ENCODE assay signal across 8 cellular contexts in the genomic region with DNA sequence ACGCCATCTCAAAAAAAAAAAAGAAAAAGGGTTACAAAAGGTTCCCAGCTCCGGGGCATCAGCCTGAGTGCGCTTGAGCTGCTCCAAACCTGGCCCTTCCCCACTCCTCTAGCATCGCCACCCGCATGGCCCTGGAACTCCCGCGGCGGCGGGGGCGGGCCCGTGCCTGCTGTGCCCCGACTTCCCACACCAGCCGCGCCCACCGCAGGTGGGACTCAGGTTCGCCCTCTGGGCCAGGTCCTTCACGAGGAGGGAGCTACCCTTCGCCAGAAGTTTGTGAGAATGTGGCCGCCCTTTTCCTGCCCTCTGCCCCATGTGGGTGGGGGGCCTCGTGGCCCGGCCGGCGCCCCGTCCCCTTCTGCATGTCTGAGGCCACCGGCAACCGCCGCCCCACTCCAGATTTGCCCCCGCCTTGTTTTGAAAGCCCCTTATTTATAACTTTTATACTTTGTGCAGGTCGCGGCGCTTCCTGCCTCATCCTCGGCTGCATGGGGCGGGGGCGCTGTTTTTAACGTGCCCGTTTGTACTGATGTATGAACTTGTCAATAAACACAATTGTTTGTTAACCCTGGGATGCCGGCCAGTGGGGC. TPM values are rescaled to one million over a fixed set of nuclear protein-coding genes. Genes with fewer than 3 reads are reported as not detected.
DNase-seq lines count a peak whose midpoint lies in the region; ATAC-seq, FAIRE-seq and TF ChIP-seq lines count a peak whose summit lies in the region.
"Had no signal": no experiment of that assay in that cellular context is flagged by ENCODE, and none has a peak within 500 bp of the region (broad histone marks: within the 10 kb centered on the region; RNA-seq: fewer than 3 reads in every experiment).

No MANE protein-coding gene starts in this region.

- peak; percentile 20 for DNase-seq in NCI-H146 treated with DMSO at 0.1 percent for 48 hours (lab: John Stamatoyannopoulos, UW; ENCODE audit: unreplicated experiment)
- DNase-seq in K562 (ENCODE audit: extremely low read depth in 1 of 4, low spot score in 3 of 4): peak in 2 of 4 experiments; percentile 31 to 35
- DNase-seq in stimulated activated naive CD8-positive, alpha-beta T cell treated with anti-CD3 and anti-CD28 coated beads, Interleukin-15, Interleukin-2, amounts not matched to agents 100 U/mL and 50 U/mL, for 24 hours: peak; percentile 37
- DNase-seq in DMS79 treated with DMSO at 0.1 percent for 48 hours (lab: John Stamatoyannopoulos, UW): no peak

- H3K4me3 ChIP-seq in K562: peak overlapping the region; percentile 52

- H3K9me3 ChIP-seq in K562 (replicated peaks; ENCODE audit: control insufficient read depth, insufficient read depth, low read depth, low read length): no peaks in the 10 kb centered on the region

- in situ Hi-C loops in K562 (cut with MboI): no loop called here

- peak; percentile 5 for ATAC-seq in GM21515 (IDR thresholded peaks at IDR 0.05; ENCODE audit: unreplicated experiment)
- ATAC-seq in K562: peak; percentile 4
- no peak for ATAC-seq in stimulated activated naive CD8-positive, alpha-beta T cell treated with anti-CD3 and anti-CD28 coated beads, Interleukin-15, Interleukin-2, amounts not matched to agents 100 U/mL and 50 U/mL, for 24 hours
- ATAC-seq in HG02623 (IDR thresholded peaks at IDR 0.05; ENCODE audit: unreplicated experiment): no peak

- intact Hi-C loops in K562 (cut with micrococcal nuclease): no loop called here

- H2AFZ ChIP-seq in K562 (ENCODE audit: low read depth, low read length): peak overlapping the region; percentile 81

- CTCF ChIA-PET in K562 (lab: Yijun Ruan, JAX; ENCODE audit: low intra/inter-chr PET ratio): interaction anchor here (0.6 kb wide), 1 partner anchor 508 kb away, joined by 4 read pairs; no protein-coding TSS in a partner anchor

- TF ChIP-seq RAD21 in K562 (CRISPR knock-in tag; conservative IDR thresholded peaks at IDR 0.05 in 1 of 2, IDR thresholded peaks at IDR 0.05 in 1 of 2): no peak

- peak overlapping the region; percentile 78 for H3K4me2 ChIP-seq in K562 (ENCODE audit: insufficient read depth, low read length)

- no peaks in the 10 kb centered on the region for H3K9me1 ChIP-seq in K562 (ENCODE audit: control insufficient read depth, insufficient read depth, low read length)

- no peak for TF ChIP-seq POLR2A in K562 (conservative IDR thresholded peaks at IDR 0.05)

- peak overlapping the region in 1 of 2 experiments; percentile 76; a peak in 2 of 4 replicates for H3K9ac ChIP-seq in K562 (ENCODE audit: insufficient read depth in 1 of 2, low read depth in 2 of 2, low read length in 2 of 2)

- H3K27ac ChIP-seq in K562 (ENCODE audit: extremely low read depth, low read depth, low read length): no peak overlapping the region
- peak overlapping the region; percentile 52 for H3K27ac ChIP-seq in layer of hippocampus (ENCODE audit: low read depth, low read length)

- no peaks in the 10 kb centered on the region for H4K20me1 ChIP-seq in K562 (replicated peaks; ENCODE audit: control insufficient read depth, insufficient read depth, low read length)

- TF ChIP-seq EP300 in K562 (IDR thresholded peaks at IDR 0.05; ENCODE audit: low read length): no peak

- H3K4me1 ChIP-seq in K562 (replicated peaks in 1 of 2; ENCODE audit: control insufficient read depth in 2 of 2, insufficient read depth in 2 of 2, low read length in 2 of 2): peaks cover 6 to 23% of the 10 kb centered on the region in 2 experiments; a peak in 2 of 5 replicates

- peaks cover 9% of the 10 kb centered on the region; the same call in 2 of the 3 replicates for H3K79me2 ChIP-seq in K562 (ENCODE audit: control insufficient read depth, insufficient read depth, low read length)

- H3K36me3 ChIP-seq in K562 (ENCODE audit: control insufficient read depth, insufficient read depth, low read length): peaks cover 10% of the 10 kb centered on the region; the same call in 1 of the 3 replicates

- FAIRE-seq in K562 (lab: Jason Lieb, UNC): no peak
- FAIRE-seq: colon had no signal

- POLR2A ChIA-PET in K562 (lab: Yijun Ruan, JAX): interaction anchor here (0.7 kb wide), 1 partner anchor 154 kb away, joined by 3 read pairs; no protein-coding TSS in a partner anchor

- no TSS peak for BruUV-seq in K562 (replicated peaks; lab: Mats Ljungman, UMichigan)

- TF ChIP-seq CTCF in K562 (IDR thresholded peaks at IDR 0.05 in 2 of 3, conservative IDR thresholded peaks at IDR 0.05 in 1 of 3; ENCODE audit: insufficient read depth in 2 of 3, low read depth in 1 of 3, low read length in 3 of 3): peak in 1 of 3 experiments; percentile 8; a peak in 1 of 6 replicates

- H3K27me3 ChIP-seq in K562 (ENCODE audit: control insufficient read depth in 2 of 2, insufficient read depth in 2 of 2, low read length in 2 of 2) (no peaks in the 10 kb centered on the region), layer of hippocampus (ENCODE audit: control insufficient read depth, insufficient read depth, low read length) (no peaks in the 10 kb centered on the region)

- 20% methylated on average over 33 of the region's 37 CpGs for WGBS in K562 (ENCODE audit: insufficient coverage, low coverage, missing lambda C conversion rate)

RNA-seq across cellular contexts. Expression of a gene that starts 0.5 kb away (rescaled TPM):
- total RNA-seq in K562 (2011; cell fraction: chromatin; rRNA removed; ENCODE audit: low replicate concordance): 7.0 and 13.8 TPM in 2 replicates
- total RNA-seq in K562 (2011; cell fraction: nucleolus; rRNA removed): 7.2 and 8.5 TPM in 2 replicates
- total RNA-seq in K562 (2011; cell fraction: nucleoplasm; rRNA removed): 12.6 and 15.4 TPM in 2 replicates
- total RNA-seq in K562 (2014; rRNA removed) (6.1 and 11.3 TPM in 2 replicates), K562 (2014; rRNA removed; fragmentation: Illumina TruSeq; extraction: Trizol) (3.2 and 3.8 TPM in 2 replicates), K562 (2015; rRNA removed; fragmentation: Illumina TruSeq; extraction: Trizol) (4.3 and 5.3 TPM in 2 replicates), K562 (2021) (12.2 and 13.1 TPM in 2 replicates)
- polyA plus RNA-seq in K562 (2011; rRNA removed) (7.9 and 8.8 TPM in 2 replicates), K562 (2014; fragmentation: Illumina TruSeq; extraction: Trizol) (6.8 and 9.4 TPM in 2 replicates), K562 (2014; fragmentation: Nextera tagmentation; extraction: Ambion mirVana) (1 to 10 TPM; 1.2 to 2.9 TPM), K562 (2014; rRNA removed) (9.7 and 13.9 TPM in 2 replicates)
- 8.0 and 19.6 TPM in 2 replicates for polyA plus RNA-seq in K562 (2011; cell fraction: cytosol; rRNA removed)
- 18.0 and 36.7 TPM in 2 replicates for polyA plus RNA-seq in K562 (2011; cell fraction: nucleus; rRNA removed)
- polyA plus RNA-seq in K562 (2012): 7.7 and 16.3 TPM in 2 replicates
- polyA minus RNA-seq in K562 (2011; rRNA and poly(A)+ RNA removed): 0.60 and 3.0 TPM in 2 replicates
- polyA minus RNA-seq in K562 (2011; cell fraction: cytosol; rRNA and poly(A)+ RNA removed): 4.1 and 4.4 TPM in 2 replicates
- polyA minus RNA-seq in K562 (2011; cell fraction: nucleus; rRNA and poly(A)+ RNA removed): 4.0 and 4.7 TPM in 2 replicates

RNA-seq across cellular contexts. Expression of a gene that starts 11.3 kb away (rescaled TPM):
- 22.3 and 55.4 TPM in 2 replicates for total RNA-seq in K562 (2011; cell fraction: chromatin; rRNA removed; ENCODE audit: low replicate concordance)
- 26.3 and 28.8 TPM in 2 replicates for total RNA-seq in K562 (2011; cell fraction: nucleolus; rRNA removed)
- 13.2 and 21.9 TPM in 2 replicates for total RNA-seq in K562 (2011; cell fraction: nucleoplasm; rRNA removed)
- 3.9 TPM in 2 replicates for total RNA-seq in K562 (2014; rRNA removed)
- total RNA-seq in K562 (2014; rRNA removed; fragmentation: Illumina TruSeq; extraction: Trizol): 0.89 and 2.1 TPM in 2 replicates
- 1.3 and 1.4 TPM in 2 replicates for total RNA-seq in K562 (2015; rRNA removed; fragmentation: Illumina TruSeq; extraction: Trizol)
- 2.8 and 5.2 TPM in 2 replicates for total RNA-seq in K562 (2021)
- polyA plus RNA-seq in K562 (2011; rRNA removed): 4.3 and 7.0 TPM in 2 replicates
- polyA plus RNA-seq in K562 (2011; cell fraction: cytosol; rRNA removed): 3.1 and 4.8 TPM in 2 replicates
- 48.4 and 61.4 TPM in 2 replicates for polyA plus RNA-seq in K562 (2011; cell fraction: nucleus; rRNA removed)
- polyA plus RNA-seq in K562 (2012): 2.4 and 8.6 TPM in 2 replicates
- 2.7 and 2.8 TPM in 2 replicates for polyA plus RNA-seq in K562 (2014; fragmentation: Illumina TruSeq; extraction: Trizol)
- under 1 TPM; 0.07 to 0.25 TPM for polyA plus RNA-seq in K562 (2014; fragmentation: Nextera tagmentation; extraction: Ambion mirVana)
- polyA plus RNA-seq in K562 (2014; rRNA removed): 5.6 and 6.1 TPM in 2 replicates
- 0.74 and 1.2 TPM in 2 replicates for polyA minus RNA-seq in K562 (2011; rRNA and poly(A)+ RNA removed)
- polyA minus RNA-seq in K562 (2011; cell fraction: cytosol; rRNA and poly(A)+ RNA removed): 1.1 and 1.5 TPM in 2 replicates
- 6.6 and 6.7 TPM in 2 replicates for polyA minus RNA-seq in K562 (2011; cell fraction: nucleus; rRNA and poly(A)+ RNA removed)

RNA-seq across cellular contexts. Expression of a gene that starts 53.1 kb away (rescaled TPM):
- 65.0 and 134 TPM in 2 replicates for total RNA-seq in K562 (2011; cell fraction: chromatin; rRNA removed; ENCODE audit: low replicate concordance)
- 51.1 and 51.4 TPM in 2 replicates for total RNA-seq in K562 (2011; cell fraction: nucleolus; rRNA removed)
- 45.8 and 52.1 TPM in 2 replicates for total RNA-seq in K562 (2011; cell fraction: nucleoplasm; rRNA removed)
- 4.1 and 5.3 TPM in 2 replicates for total RNA-seq in K562 (2014; rRNA removed)
- total RNA-seq in K562 (2014; rRNA removed; fragmentation: Illumina TruSeq; extraction: Trizol): 4.5 and 4.6 TPM in 2 replicates
- total RNA-seq in K562 (2015; rRNA removed; fragmentation: Illumina TruSeq; extraction: Trizol): 5.7 and 5.8 TPM in 2 replicates
- 9.5 and 9.6 TPM in 2 replicates for total RNA-seq in K562 (2021)
- polyA plus RNA-seq in K562 (2011; rRNA removed): 3.4 and 4.4 TPM in 2 replicates
- 2.2 and 3.6 TPM in 2 replicates for polyA plus RNA-seq in K562 (2011; cell fraction: cytosol; rRNA removed)
- polyA plus RNA-seq in K562 (2011; cell fraction: nucleus; rRNA removed): 24.5 and 27.3 TPM in 2 replicates
- 5.8 and 7.2 TPM in 2 replicates for polyA plus RNA-seq in K562 (2012)
- polyA plus RNA-seq in K562 (2014; fragmentation: Illumina TruSeq; extraction: Trizol): 4.8 and 5.4 TPM in 2 replicates
- polyA plus RNA-seq in K562 (2014; fragmentation: Nextera tagmentation; extraction: Ambion mirVana): under 1 TPM; 0.15 to 0.28 TPM
- polyA plus RNA-seq in K562 (2014; rRNA removed): 5.2 and 7.1 TPM in 2 replicates
- 7.0 and 9.2 TPM in 2 replicates for polyA minus RNA-seq in K562 (2011; rRNA and poly(A)+ RNA removed)
- 2.7 and 5.9 TPM in 2 replicates for polyA minus RNA-seq in K562 (2011; cell fraction: cytosol; rRNA and poly(A)+ RNA removed)
- polyA minus RNA-seq in K562 (2011; cell fraction: nucleus; rRNA and poly(A)+ RNA removed): 22.8 and 29.4 TPM in 2 replicates

Comparison
In these comparisons a context has a peak if more than half of its experiments do, and no peak if none do; other contexts are left out.
1. ATAC-seq: peak in GM21515 (single experiment) and K562 (single experiment); none in stimulated activated naive CD8-positive, alpha-beta T cell treated with anti-CD3 and anti-CD28 coated beads, Interleukin-15, Interleukin-2, amounts not matched to agents 100 U/mL and 50 U/mL, for 24 hours (single experiment) and HG02623 (single experiment).